ENCODE assay signal across 36 cellular contexts in genomic region chr11:45597116-45597515, GRCh38.
"Had no signal": no experiment of that assay in that cellular context is flagged by ENCODE, and none has a peak within 500 bp of the region (broad histone marks: within the 10 kb centered on the region; RNA-seq: fewer than 3 reads in every experiment).

No MANE protein-coding gene starts in this region.

- H3K4me1 Mint-ChIP-seq: activated B cell treated with CpG ODN at 0.5 μM for 24 hours; activated CD4-positive, alpha-beta T cell treated with anti-CD3 and anti-CD28 coated beads, Interleukin-2, amount 10 ng/mL, durations not matched to agents 24 days and 14 days; activated naive CD8-positive, alpha-beta T cell treated with anti-CD3 and anti-CD28 coated beads for 36 hours; activated T-helper 17 cell treated with anti-CD3 and anti-CD28 coated beads, Interleukin-2, amount 50 U/mL, for 72 hours had no signal

- H3K36me3 Mint-ChIP-seq: activated CD4-positive, alpha-beta memory T cell treated with anti-CD3 and anti-CD28 coated beads for 36 hours; activated naive CD4-positive, alpha-beta T cell treated with anti-CD3 and anti-CD28 coated beads, Interleukin-2, amount 50 U/mL, for 72 hours; activated naive CD8-positive, alpha-beta T cell treated with anti-CD3 and anti-CD28 coated beads for 36 hours had no signal

- DNase-seq: activated B cell treated with CpG ODN at 0.5 μM for 24 hours; activated CD4-positive, alpha-beta memory T cell treated with anti-CD3 and anti-CD28 coated beads for 36 hours; activated CD4-positive, alpha-beta T cell treated with anti-CD3 and anti-CD28 coated beads for 4 hours; activated CD4-positive, alpha-beta T cell treated with anti-CD3 and anti-CD28 coated beads, Interleukin-2, amount 10 ng/mL, durations not matched to agents 24 days and 14 days; activated CD4-positive, alpha-beta T cell treated with anti-CD3 and anti-CD28 coated beads, Interleukin-2, amount 50 U/mL, for 1 hour; activated CD4-positive, alpha-beta T cell treated with anti-CD3 and anti-CD28 coated beads, Interleukin-2, amount 50 U/mL, for 4 hours; activated CD4-positive, CD25-positive, alpha-beta regulatory T cell treated with anti-CD3 and anti-CD28 coated beads, Interleukin-2, amount 50 U/mL, for 72 hours; activated CD8-positive, alpha-beta memory T cell treated with anti-CD3 and anti-CD28 coated beads, Interleukin-2, amount 50 U/mL, for 4 hours; activated CD8-positive, alpha-beta T cell treated with anti-CD3 and anti-CD28 coated beads for 36 hours; activated gamma-delta T cell treated with Interleukin-2 at 50 U/mL for 16 hours; activated naive CD4-positive, alpha-beta T cell; activated naive CD4-positive, alpha-beta T cell treated with anti-CD3 and anti-CD28 coated beads for 36 hours; activated naive CD4-positive, alpha-beta T cell treated with anti-CD3 and anti-CD28 coated beads, Interleukin-2, amount 50 U/mL, for 16 hours; activated naive CD8-positive, alpha-beta T cell treated with anti-CD3 and anti-CD28 coated beads for 36 hours; activated T-cell treated with anti-CD3 and anti-CD28 coated beads for 4 hours; activated T-cell treated with anti-CD3 and anti-CD28 coated beads, Interleukin-2, amount 50 U/mL, for 1 hour; activated T-cell treated with anti-CD3 and anti-CD28 coated beads, Interleukin-2, amount 50 U/mL, for 4 hours; activated T-cell treated with anti-CD3 and anti-CD28 coated beads, Interleukin-2, amount 50 U/mL, for 72 hours; adrenal gland; amniotic stem cell; aorta; body of pancreas; brain microvascular endothelial cell; central memory CD4-positive, alpha-beta T cell; T-helper 1 cell; T-helper 2 cell; T-helper 9 cell had no signal

- H3K4me3 Mint-ChIP-seq: activated B cell treated with CpG ODN at 0.5 μM for 24 hours; activated CD4-positive, alpha-beta memory T cell treated with anti-CD3 and anti-CD28 coated beads for 36 hours; activated CD4-positive, alpha-beta T cell treated with anti-CD3 and anti-CD28 coated beads, Interleukin-2, amount 10 ng/mL, durations not matched to agents 24 days and 14 days; activated CD8-positive, alpha-beta T cell treated with anti-CD3 and anti-CD28 coated beads for 36 hours; activated naive CD4-positive, alpha-beta T cell treated with anti-CD3 and anti-CD28 coated beads for 36 hours; activated naive CD8-positive, alpha-beta T cell treated with anti-CD3 and anti-CD28 coated beads for 36 hours; activated T-cell treated with anti-CD3 and anti-CD28 coated beads, Interleukin-2, amount 50 U/mL, for 4 hours; activated T-cell treated with anti-CD3 and anti-CD28 coated beads, Interleukin-2, amount 50 U/mL, for 72 hours; activated T-helper 1 cell treated with anti-CD3 and anti-CD28 coated beads, Interleukin-12 subunit alpha, Interleukin-12 subunit beta, Interleukin-2, Interleukin-4 antibody, amounts not matched to agents 30 ng/mL and 10 ng/mL and 1 ng/mL, durations not matched to agents 14 hours and 24 hours and 36 hours; activated T-helper 17 cell treated with anti-CD3 and anti-CD28 coated beads, Interleukin-2, amount 50 U/mL, for 72 hours; T-helper 1 cell treated with Interleukin-12 subunit alpha and Interleukin-12 subunit beta and Interleukin-4 antibody, amounts not matched to agents 30 μg/mL and 1 μg/mL, for 36 hours; T-helper 2 cell treated with Interferon-gamma antibody and Interleukin-4, amounts not matched to agents 5 μg/mL and 100 μg/mL, for 36 hours had no signal

- H3K4me3 ChIP-seq: adrenal gland, body of pancreas, breast epithelium had no signal

- H3K36me3 ChIP-seq: adrenal gland, brain microvascular endothelial cell, breast epithelium had no signal

- H3K27ac Mint-ChIP-seq: activated B cell treated with CpG ODN at 0.5 μM for 24 hours; activated CD4-positive, alpha-beta memory T cell treated with anti-CD3 and anti-CD28 coated beads for 36 hours; activated CD4-positive, alpha-beta T cell treated with anti-CD3 and anti-CD28 coated beads, Interleukin-2, amount 10 ng/mL, durations not matched to agents 24 days and 14 days; activated CD8-positive, alpha-beta T cell treated with anti-CD3 and anti-CD28 coated beads for 36 hours; activated naive CD4-positive, alpha-beta T cell treated with anti-CD3 and anti-CD28 coated beads for 36 hours; activated naive CD4-positive, alpha-beta T cell treated with anti-CD3 and anti-CD28 coated beads, Interleukin-2, amount 50 U/mL, for 72 hours; activated naive CD8-positive, alpha-beta T cell treated with anti-CD3 and anti-CD28 coated beads for 36 hours; activated T-cell treated with anti-CD3 and anti-CD28 coated beads, Interleukin-2, amount 50 U/mL, for 72 hours; activated T-helper 1 cell treated with anti-CD3 and anti-CD28 coated beads, Interleukin-12 subunit alpha, Interleukin-12 subunit beta, Interleukin-2, Interleukin-4 antibody, amounts not matched to agents 30 ng/mL and 10 ng/mL and 1 ng/mL, durations not matched to agents 14 hours and 24 hours and 36 hours; activated T-helper 17 cell treated with anti-CD3 and anti-CD28 coated beads, Interleukin-2, amount 50 U/mL, for 72 hours; T-helper 1 cell treated with Interleukin-12 subunit alpha and Interleukin-12 subunit beta and Interleukin-4 antibody, amounts not matched to agents 30 μg/mL and 1 μg/mL, for 36 hours; T-helper 2 cell treated with Interferon-gamma antibody and Interleukin-4, amounts not matched to agents 5 μg/mL and 100 μg/mL, for 36 hours had no signal

- H3K9me3 ChIP-seq: adrenal gland, body of pancreas, breast epithelium had no signal

- H3K4me1 ChIP-seq: adrenal gland, body of pancreas, breast epithelium had no signal

- FAIRE-seq: astrocyte, TTC549 had no signal

- H3K27me3 Mint-ChIP-seq: activated CD4-positive, alpha-beta T cell treated with anti-CD3 and anti-CD28 coated beads, Interleukin-2, amount 10 ng/mL, durations not matched to agents 24 days and 14 days had no signal

- H3K27ac ChIP-seq: adrenal gland, body of pancreas, brain microvascular endothelial cell, breast epithelium, VCaP had no signal

- ATAC-seq: activated CD8-positive, alpha-beta T cell treated with anti-CD3 and anti-CD28 coated beads for 36 hours; activated naive CD4-positive, alpha-beta T cell treated with anti-CD3 and anti-CD28 coated beads, Interleukin-2, amount 50 U/mL, for 72 hours; activated T-cell treated with anti-CD3 and anti-CD28 coated beads, Interleukin-2, amount 50 U/mL, for 4 hours; activated T-cell treated with anti-CD3 and anti-CD28 coated beads, Interleukin-2, amount 50 U/mL, for 72 hours; activated T-helper 17 cell treated with anti-CD3 and anti-CD28 coated beads, Interleukin-2, amount 50 U/mL, for 72 hours; body of pancreas had no signal

- H3K27me3 ChIP-seq: body of pancreas, brain microvascular endothelial cell had no signal

- H3K9me3 Mint-ChIP-seq: activated CD4-positive, alpha-beta memory T cell treated with anti-CD3 and anti-CD28 coated beads for 36 hours; activated CD4-positive, alpha-beta T cell treated with anti-CD3 and anti-CD28 coated beads, Interleukin-2, amount 10 ng/mL, durations not matched to agents 24 days and 14 days; activated CD8-positive, alpha-beta T cell treated with anti-CD3 and anti-CD28 coated beads for 36 hours; activated naive CD4-positive, alpha-beta T cell treated with anti-CD3 and anti-CD28 coated beads for 36 hours; activated naive CD8-positive, alpha-beta T cell treated with anti-CD3 and anti-CD28 coated beads for 36 hours; activated T-cell treated with anti-CD3 and anti-CD28 coated beads, Interleukin-2, amount 50 U/mL, for 4 hours; activated T-cell treated with anti-CD3 and anti-CD28 coated beads, Interleukin-2, amount 50 U/mL, for 72 hours; activated T-helper 1 cell treated with anti-CD3 and anti-CD28 coated beads, Interleukin-12 subunit alpha, Interleukin-12 subunit beta, Interleukin-2, Interleukin-4 antibody, amounts not matched to agents 30 ng/mL and 10 ng/mL and 1 ng/mL, durations not matched to agents 14 hours and 24 hours and 36 hours; activated T-helper 17 cell treated with anti-CD3 and anti-CD28 coated beads, Interleukin-2, amount 50 U/mL, for 72 hours; T-helper 1 cell treated with Interleukin-12 subunit alpha and Interleukin-12 subunit beta and Interleukin-4 antibody, amounts not matched to agents 30 μg/mL and 1 μg/mL, for 36 hours; T-helper 2 cell treated with Interferon-gamma antibody and Interleukin-4, amounts not matched to agents 5 μg/mL and 100 μg/mL, for 36 hours had no signal
